17 cellular contexts compared by ENCODE assay signal in genomic region chr1:201294876-201295275, GRCh38. TPM values are rescaled to one million over a fixed set of nuclear protein-coding genes. Genes with fewer than 3 reads are reported as not detected.
DNase-seq lines count a peak whose midpoint lies in the region; ATAC-seq and TF ChIP-seq lines count a peak whose summit lies in the region.
"Had no signal": no experiment of that assay in that cellular context is flagged by ENCODE, and none has a peak within 500 bp of the region (broad histone marks: within the 10 kb centered on the region; RNA-seq: fewer than 3 reads in every experiment).

No MANE protein-coding gene starts in this region.

- ATAC-seq in foreskin keratinocyte = no peak
- no peak for ATAC-seq in HG03457 (IDR thresholded peaks at IDR 0.05; ENCODE audit: unreplicated experiment)
- ATAC-seq: GM23338 had no signal

- no peaks in the 10 kb centered on the region for H3K9me3 ChIP-seq in mammary epithelial cell (replicated peaks; ENCODE audit: insufficient read depth, low read length)
- H3K9me3 ChIP-seq: BE2C had no signal

- CTCF ChIA-PET in mammary epithelial cell (lab: Charles Lee; ENCODE audit: low non-redundant PET) = no interaction called here

- peaks cover 88% of the 10 kb centered on the region for H3K79me2 ChIP-seq in mammary epithelial cell (ENCODE audit: insufficient read depth, low read length)

- no peak overlapping the region for H2AFZ ChIP-seq in mammary epithelial cell (ENCODE audit: low read depth, low read length)
- H2AFZ ChIP-seq: GM23338 had no signal

- peak overlapping the region; percentile 56 for H3K9ac ChIP-seq in mammary epithelial cell (ENCODE audit: insufficient read depth, low read length)

- H3K27ac ChIP-seq in mammary epithelial cell (ENCODE audit: insufficient read depth, low read depth, low read length) (peak overlapping the region; percentile 93), foreskin keratinocyte (peak overlapping the region; percentile 91), skin epidermis (peak overlapping the region in 11 of 21 experiments; percentile 4 to 89 (median 56))
- H3K27ac ChIP-seq: HL-60 had no signal

- H4K20me1 ChIP-seq in mammary epithelial cell (ENCODE audit: insufficient read depth, low read length) = no peaks in the 10 kb centered on the region

- no peak for TF ChIP-seq CTCF in mammary epithelial cell (conservative IDR thresholded peaks at IDR 0.05 in 1 of 2, IDR thresholded peaks at IDR 0.05 in 1 of 2; ENCODE audit: extremely low read depth in 1 of 2, insufficient read depth in 1 of 2, low read depth in 1 of 2, low read length in 2 of 2)
- no peak for TF ChIP-seq CTCF in foreskin keratinocyte (conservative IDR thresholded peaks at IDR 0.05)

- no TSS peak for BruUV-seq in mammary epithelial cell (replicated peaks; lab: Mats Ljungman, UMichigan)

- DNase-seq in NCI-H82 treated with DMSO at 0.1 percent for 48 hours (lab: John Stamatoyannopoulos, UW; ENCODE audit: unreplicated experiment) (peak; percentile 68), mammary epithelial cell (no peak), foreskin keratinocyte (no peak), NCI-H1436 treated with DMSO at 0.1 percent for 48 hours (lab: John Stamatoyannopoulos, UW) (no peak), putamen (ENCODE audit: low spot score) (no peak), NCI-H1417 (lab: John Stamatoyannopoulos, UW) (no peak)
- DNase-seq: BE2C; CD4-positive, alpha-beta memory T cell; DND-41; GDM1; NCI-H1694 treated with DMSO at 0.1 percent for 48 hours; NCI-H446; SIG-M5 had no signal

- WGBS in mammary epithelial cell (ENCODE audit: low coverage, missing lambda C conversion rate) = 100% methylated on average over 2 of the region's 2 CpGs

- H3K4me1 ChIP-seq in mammary epithelial cell (ENCODE audit: insufficient read depth, low read length) (peaks cover 79% of the 10 kb centered on the region), foreskin keratinocyte (peaks cover 56% of the 10 kb centered on the region)
- H3K4me1 ChIP-seq: BE2C had no signal

- H3K27me3 ChIP-seq in mammary epithelial cell (ENCODE audit: insufficient read depth, low read length) (no peaks in the 10 kb centered on the region), foreskin keratinocyte (no peaks in the 10 kb centered on the region)
- H3K27me3 ChIP-seq: BE2C had no signal

- H3K4me2 ChIP-seq in mammary epithelial cell (ENCODE audit: insufficient read depth, low read depth, low read length) = no peak overlapping the region
- H3K4me2 ChIP-seq: GM23338 had no signal

- in situ Hi-C loops in mammary epithelial cell (cut with MboI; ENCODE audit: low sequenced_read_pairs in 2 of 2) = no loop called here

- H3K4me3 ChIP-seq in mammary epithelial cell (replicated peaks in 1 of 3; ENCODE audit: insufficient read depth in 1 of 3, low read depth in 2 of 3, low read length in 3 of 3) (no peak overlapping the region), skin epidermis (no peak overlapping the region)
- H3K4me3 ChIP-seq: GM23338 had no signal

- H3K36me3 ChIP-seq in mammary epithelial cell (ENCODE audit: insufficient read depth, low read length) = peaks cover 20% of the 10 kb centered on the region
- H3K36me3 ChIP-seq: BE2C had no signal

- dilution Hi-C loops in mammary epithelial cell (cut with HindIII; ENCODE audit: low sequenced_read_pairs) = no loop called here

- intact Hi-C loops in mammary epithelial cell (cut with micrococcal nuclease) = no loop called here

RNA-seq across cellular contexts. Expression of gene PKP1, which starts 11.6 kb away (rescaled TPM):
- total RNA-seq in mammary epithelial cell (100 to 1,000 TPM; 102 to 201 TPM), foreskin keratinocyte (153 and 171 TPM in 2 replicates)
- polyA plus RNA-seq in mammary epithelial cell (155 TPM), foreskin keratinocyte (92.5 and 104 TPM in 2 replicates)
- polyA minus RNA-seq in mammary epithelial cell = 253 TPM
- total RNA-seq: CD4-positive, alpha-beta memory T cell had no signal
- polyA plus RNA-seq: CD4-positive, alpha-beta memory T cell had no signal
